10 cellular contexts compared by ENCODE assay signal in genomic region chr2:96247009-96247408, GRCh38. TPM values are rescaled to one million over a fixed set of nuclear protein-coding genes. Genes with fewer than 3 reads are reported as not detected.
A peak's percentile ranks its signal among the peaks of the same experiment; 100 is the strongest.
DNase-seq lines count a peak whose midpoint lies in the region; ATAC-seq lines count a peak whose summit lies in the region.
"Had no signal": no experiment of that assay in that cellular context is flagged by ENCODE, and none has a peak within 500 bp of the region (broad histone marks: within the 10 kb centered on the region; RNA-seq: fewer than 3 reads in every experiment).

No MANE protein-coding gene starts in this region.

- peaks cover 11% of the 10 kb centered on the region for H3K36me3 Mint-ChIP-seq in CD4-positive, CD25-positive, alpha-beta regulatory T cell
- H3K36me3 Mint-ChIP-seq in activated T-helper 2 cell treated with anti-CD3 and anti-CD28 coated beads, Interferon-gamma antibody, Interleukin-2, Interleukin-4, amounts not matched to agents 10 μg/mL and 5 μg/mL and 100 μg/mL, durations not matched to agents 14 hours and 24 hours and 36 hours (ENCODE audit: low read depth) = peaks cover 47% of the 10 kb centered on the region

- DNase-seq in CD4-positive, CD25-positive, alpha-beta regulatory T cell = no peak
- DNase-seq in HT1080 (ENCODE audit: low read depth) (peak; percentile 3), myocyte (ENCODE audit: low read depth) (peak; percentile 61), kidney glomerular epithelial cell (lab: John Stamatoyannopoulos, UW) (no peak), NCI-H1417 (lab: John Stamatoyannopoulos, UW) (no peak)
- DNase-seq in activated T-helper 2 cell treated with anti-CD3 and anti-CD28 coated beads, Interferon-gamma antibody, Interleukin-2, Interleukin-4, amounts not matched to agents 10 μg/mL and 5 μg/mL and 100 μg/mL, durations not matched to agents 14 hours and 24 hours and 36 hours (ENCODE audit: low spot score) = no peak
- no peak for DNase-seq in activated naive CD4-positive, alpha-beta T cell treated with anti-CD3 and anti-CD28 coated beads, Interleukin-2, amount 50 U/mL, for 16 hours
- DNase-seq: amygdala, COR-L47, cortex of kidney had no signal

- ATAC-seq in CD4-positive, CD25-positive, alpha-beta regulatory T cell (ENCODE audit: low read depth in 2 of 2) = no peak

- no peaks in the 10 kb centered on the region for H3K27me3 ChIP-seq in CD4-positive, CD25-positive, alpha-beta regulatory T cell (ENCODE audit: control insufficient read depth, insufficient read depth, low read length)

- no peaks in the 10 kb centered on the region for H3K27me3 Mint-ChIP-seq in CD4-positive, CD25-positive, alpha-beta regulatory T cell
- H3K27me3 Mint-ChIP-seq in activated T-helper 2 cell treated with anti-CD3 and anti-CD28 coated beads, Interferon-gamma antibody, Interleukin-2, Interleukin-4, amounts not matched to agents 10 μg/mL and 5 μg/mL and 100 μg/mL, durations not matched to agents 14 hours and 24 hours and 36 hours (ENCODE audit: low read depth) = no peaks in the 10 kb centered on the region

- no peaks in the 10 kb centered on the region for H3K9me3 ChIP-seq in CD4-positive, CD25-positive, alpha-beta regulatory T cell (ENCODE audit: control insufficient read depth in 2 of 2, low read length in 2 of 2)

- intact Hi-C loops in activated T-helper 2 cell treated with anti-CD3 and anti-CD28 coated beads, Interferon-gamma antibody, Interleukin-2, Interleukin-4, amounts not matched to agents 10 μg/mL and 5 μg/mL and 100 μg/mL, durations not matched to agents 14 hours and 24 hours and 36 hours (cut with micrococcal nuclease) = no loop called here

- peaks cover 0 to 1% (median 0%) of the 10 kb centered on the region in 7 donors for H3K9me3 Mint-ChIP-seq in CD4-positive, CD25-positive, alpha-beta regulatory T cell
- peaks cover 4% of the 10 kb centered on the region for H3K9me3 Mint-ChIP-seq in activated T-helper 2 cell treated with anti-CD3 and anti-CD28 coated beads, Interferon-gamma antibody, Interleukin-2, Interleukin-4, amounts not matched to agents 10 μg/mL and 5 μg/mL and 100 μg/mL, durations not matched to agents 14 hours and 24 hours and 36 hours

- H3K27ac Mint-ChIP-seq in CD4-positive, CD25-positive, alpha-beta regulatory T cell = peak overlapping the region; percentile 32 to 83 (median 78)
- H3K27ac Mint-ChIP-seq in activated T-helper 2 cell treated with anti-CD3 and anti-CD28 coated beads, Interferon-gamma antibody, Interleukin-2, Interleukin-4, amounts not matched to agents 10 μg/mL and 5 μg/mL and 100 μg/mL, durations not matched to agents 14 hours and 24 hours and 36 hours = peak overlapping the region; percentile 42

- H3K36me3 ChIP-seq in CD4-positive, CD25-positive, alpha-beta regulatory T cell (ENCODE audit: control insufficient read depth, insufficient read depth, low read length) = peaks cover 7% of the 10 kb centered on the region

- H3K4me3 Mint-ChIP-seq in CD4-positive, CD25-positive, alpha-beta regulatory T cell = peak overlapping the region in 1 of 4 donors; percentile 54
- no peak overlapping the region for H3K4me3 Mint-ChIP-seq in activated T-helper 2 cell treated with anti-CD3 and anti-CD28 coated beads, Interferon-gamma antibody, Interleukin-2, Interleukin-4, amounts not matched to agents 10 μg/mL and 5 μg/mL and 100 μg/mL, durations not matched to agents 14 hours and 24 hours and 36 hours (ENCODE audit: low read depth)

- peaks cover 18 to 45% (median 29%) of the 10 kb centered on the region in 4 donors for H3K4me1 Mint-ChIP-seq in CD4-positive, CD25-positive, alpha-beta regulatory T cell
- peaks cover 44% of the 10 kb centered on the region for H3K4me1 Mint-ChIP-seq in activated T-helper 2 cell treated with anti-CD3 and anti-CD28 coated beads, Interferon-gamma antibody, Interleukin-2, Interleukin-4, amounts not matched to agents 10 μg/mL and 5 μg/mL and 100 μg/mL, durations not matched to agents 14 hours and 24 hours and 36 hours (ENCODE audit: low read depth)

- no peak overlapping the region for H3K27ac ChIP-seq in CD4-positive, CD25-positive, alpha-beta regulatory T cell (ENCODE audit: insufficient read depth, low read length, poor library complexity, severe bottlenecking)

- H3K4me1 ChIP-seq in CD4-positive, CD25-positive, alpha-beta regulatory T cell (ENCODE audit: control insufficient read depth, insufficient read depth, low read length, poor library complexity, severe bottlenecking) = peaks cover 17% of the 10 kb centered on the region

- no peak overlapping the region for H3K4me3 ChIP-seq in CD4-positive, CD25-positive, alpha-beta regulatory T cell (ENCODE audit: low read depth, low read length)

RNA-seq across cellular contexts. Expression of gene TMEM127, which starts 18.8 kb away (rescaled TPM):
- 54.3 TPM for total RNA-seq in CD4-positive, CD25-positive, alpha-beta regulatory T cell
- polyA plus RNA-seq in CD4-positive, CD25-positive, alpha-beta regulatory T cell = 10 to 100 TPM; 27.6 to 40.4 (median 37.4) TPM
- 15.7 and 24.2 TPM in 2 replicates for total RNA-seq in HT1080 (2014; rRNA removed; shearing (Covaris generic))
- polyA plus RNA-seq in HT1080 (2015; cell fraction: cytosol; rRNA removed) = 18.6 and 20.4 TPM in 2 replicates
- 16.6 and 21.5 TPM in 2 replicates for polyA plus RNA-seq in HT1080 (2015; cell fraction: nucleus; rRNA removed)
- 29.0 and 30.4 TPM in 2 replicates for total RNA-seq in activated T-helper 2 cell treated with anti-CD3 and anti-CD28 coated beads, Interferon-gamma antibody, Interleukin-2, Interleukin-4, amounts not matched to agents 10 μg/mL and 5 μg/mL and 100 μg/mL, durations not matched to agents 14 hours and 24 hours and 36 hours
- total RNA-seq in myocyte = 38.9 and 45.2 TPM in 2 replicates
- polyA plus RNA-seq in myocyte (2012) = 58.4 TPM

RNA-seq across cellular contexts. Expression of gene CIAO1, which starts 19.0 kb away (rescaled TPM):
- 60.3 TPM for total RNA-seq in CD4-positive, CD25-positive, alpha-beta regulatory T cell
- 100 to 1,000 TPM in 1 of 4 donors, 10 to 100 TPM in 3; 83.0 to 102 (median 94.7) TPM for polyA plus RNA-seq in CD4-positive, CD25-positive, alpha-beta regulatory T cell
- total RNA-seq in HT1080 (2014; rRNA removed; shearing (Covaris generic)) = 135 and 136 TPM in 2 replicates
- 105 and 120 TPM in 2 replicates for polyA plus RNA-seq in HT1080 (2015; cell fraction: cytosol; rRNA removed)
- 122 and 133 TPM in 2 replicates for polyA plus RNA-seq in HT1080 (2015; cell fraction: nucleus; rRNA removed)
- 93.9 and 94.7 TPM in 2 replicates for total RNA-seq in activated T-helper 2 cell treated with anti-CD3 and anti-CD28 coated beads, Interferon-gamma antibody, Interleukin-2, Interleukin-4, amounts not matched to agents 10 μg/mL and 5 μg/mL and 100 μg/mL, durations not matched to agents 14 hours and 24 hours and 36 hours
- 101 and 125 TPM in 2 replicates for total RNA-seq in myocyte
- 66.6 TPM for polyA plus RNA-seq in myocyte (2012)

RNA-seq across cellular contexts. Expression of gene STARD7, which starts 38.4 kb away (rescaled TPM):
- total RNA-seq in CD4-positive, CD25-positive, alpha-beta regulatory T cell = 97.2 TPM
- 100 to 1,000 TPM; 177 to 208 (median 197) TPM for polyA plus RNA-seq in CD4-positive, CD25-positive, alpha-beta regulatory T cell
- total RNA-seq in HT1080 (2014; rRNA removed; shearing (Covaris generic)) = 131 and 153 TPM in 2 replicates
- polyA plus RNA-seq in HT1080 (2015; cell fraction: cytosol; rRNA removed) = 58.1 and 63.3 TPM in 2 replicates
- polyA plus RNA-seq in HT1080 (2015; cell fraction: nucleus; rRNA removed) = 33.7 and 37.0 TPM in 2 replicates
- 201 and 206 TPM in 2 replicates for total RNA-seq in activated T-helper 2 cell treated with anti-CD3 and anti-CD28 coated beads, Interferon-gamma antibody, Interleukin-2, Interleukin-4, amounts not matched to agents 10 μg/mL and 5 μg/mL and 100 μg/mL, durations not matched to agents 14 hours and 24 hours and 36 hours
- total RNA-seq in myocyte = 178 and 248 TPM in 2 replicates
- 73.1 TPM for polyA plus RNA-seq in myocyte (2012)

RNA-seq across cellular contexts. Expression of gene SNRNP200, which starts 58.3 kb away (rescaled TPM):
- 295 TPM for total RNA-seq in CD4-positive, CD25-positive, alpha-beta regulatory T cell
- polyA plus RNA-seq in CD4-positive, CD25-positive, alpha-beta regulatory T cell = 10 to 100 TPM; 67.4 to 89.4 (median 83.4) TPM
- 28.8 and 31.9 TPM in 2 replicates for total RNA-seq in HT1080 (2014; rRNA removed; shearing (Covaris generic))
- polyA plus RNA-seq in HT1080 (2015; cell fraction: cytosol; rRNA removed) = 48.9 and 56.7 TPM in 2 replicates
- polyA plus RNA-seq in HT1080 (2015; cell fraction: nucleus; rRNA removed) = 207 and 228 TPM in 2 replicates
- total RNA-seq in activated T-helper 2 cell treated with anti-CD3 and anti-CD28 coated beads, Interferon-gamma antibody, Interleukin-2, Interleukin-4, amounts not matched to agents 10 μg/mL and 5 μg/mL and 100 μg/mL, durations not matched to agents 14 hours and 24 hours and 36 hours = 191 TPM in 2 replicates
- 37.6 and 38.0 TPM in 2 replicates for total RNA-seq in myocyte
- 88.1 TPM for polyA plus RNA-seq in myocyte (2012)

Comparison
In these comparisons a context has a peak if more than half of its experiments do, and no peak if none do; other contexts are left out.
1. DNase-seq: peak in HT1080 (single experiment) and myocyte (single experiment); none in CD4-positive, CD25-positive, alpha-beta regulatory T cell (0 of 3), activated T-helper 2 cell treated with anti-CD3 and anti-CD28 coated beads, Interferon-gamma antibody, Interleukin-2, Interleukin-4, amounts not matched to agents 10 μg/mL and 5 μg/mL and 100 μg/mL, durations not matched to agents 14 hours and 24 hours and 36 hours (single experiment), kidney glomerular epithelial cell (single experiment), activated naive CD4-positive, alpha-beta T cell treated with anti-CD3 and anti-CD28 coated beads, Interleukin-2, amount 50 U/mL, for 16 hours (single experiment) and NCI-H1417 (0 of 3).